Comparison of ENCODE assay signal across 1 cellular context in the genomic region with DNA sequence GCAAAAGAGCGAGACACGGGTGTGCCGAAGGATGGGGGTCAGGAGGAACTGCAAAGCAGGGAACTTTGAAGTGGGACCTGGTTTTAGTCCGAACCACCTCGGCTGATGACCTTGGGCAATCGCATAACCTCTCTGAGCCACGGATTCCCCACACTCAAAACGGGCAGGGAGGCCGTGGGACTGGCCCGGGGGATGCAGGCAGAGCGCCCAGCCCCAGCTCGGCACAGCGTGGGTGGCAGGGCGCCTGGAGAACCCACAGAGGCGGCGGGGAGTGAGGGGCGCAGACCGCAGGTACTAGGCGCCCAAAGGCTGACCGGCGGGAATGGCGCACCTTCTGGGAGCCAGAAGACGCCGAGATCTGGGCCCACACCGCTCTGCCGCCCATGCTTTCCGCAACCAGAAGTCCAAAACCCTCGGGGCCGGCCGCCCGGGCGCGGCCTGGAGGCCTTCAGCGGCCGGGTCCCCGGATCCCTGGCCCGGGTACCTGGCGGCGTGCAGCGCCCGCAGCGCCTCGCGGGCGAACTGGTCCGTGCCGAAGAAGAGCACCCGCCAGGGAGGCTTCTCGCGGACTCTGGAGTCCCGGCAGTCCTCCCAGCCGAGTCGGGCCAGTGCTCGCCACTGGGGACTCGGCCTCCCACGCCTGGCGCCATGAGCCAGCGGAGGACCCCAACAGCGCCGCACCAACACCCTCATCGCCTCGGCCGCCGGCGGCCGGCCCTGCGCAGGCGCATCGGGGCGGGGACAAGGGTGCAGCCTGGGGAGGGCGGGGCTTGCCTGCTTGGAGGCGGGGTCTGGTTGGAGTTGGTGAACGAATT.
TF ChIP-seq lines count a peak whose summit lies in the region.

A gene (minus strand): TSS at position 719 of the 815 bp plus-strand sequence. CDS start 26 bp downstream, at position 693.

TF ChIP-seq in GM12878, 131 proteins besides CTCF, POLR2A, EP300 and RAD21 (continued from another document):
- TF ChIP-seq, protein P1, sequence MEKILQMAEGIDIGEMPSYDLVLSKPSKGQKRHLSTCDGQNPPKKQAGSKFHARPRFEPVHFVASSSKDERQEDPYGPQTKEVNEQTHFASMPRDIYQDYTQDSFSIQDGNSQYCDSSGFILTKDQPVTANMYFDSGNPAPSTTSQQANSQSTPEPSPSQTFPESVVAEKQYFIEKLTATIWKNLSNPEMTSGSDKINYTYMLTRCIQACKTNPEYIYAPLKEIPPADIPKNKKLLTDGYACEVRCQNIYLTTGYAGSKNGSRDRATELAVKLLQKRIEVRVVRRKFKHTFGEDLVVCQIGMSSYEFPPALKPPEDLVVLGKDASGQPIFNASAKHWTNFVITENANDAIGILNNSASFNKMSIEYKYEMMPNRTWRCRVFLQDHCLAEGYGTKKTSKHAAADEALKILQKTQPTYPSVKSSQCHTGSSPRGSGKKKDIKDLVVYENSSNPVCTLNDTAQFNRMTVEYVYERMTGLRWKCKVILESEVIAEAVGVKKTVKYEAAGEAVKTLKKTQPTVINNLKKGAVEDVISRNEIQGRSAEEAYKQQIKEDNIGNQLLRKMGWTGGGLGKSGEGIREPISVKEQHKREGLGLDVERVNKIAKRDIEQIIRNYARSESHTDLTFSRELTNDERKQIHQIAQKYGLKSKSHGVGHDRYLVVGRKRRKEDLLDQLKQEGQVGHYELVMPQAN (conservative IDR thresholded peaks at IDR 0.05), result peak; percentile 85
- TF ChIP-seq RB1 (IDR thresholded peaks at IDR 0.05; ENCODE audit: borderline replicate concordance) (peak; percentile 78; the same call in 1 of the 2 replicates), YY1 (IDR thresholded peaks at IDR 0.05; ENCODE audit: low read depth, low read length) (peak; percentile 88), IKZF1 (conservative IDR thresholded peaks at IDR 0.05) (peak; percentile 80), RUNX3 (IDR thresholded peaks at IDR 0.05; ENCODE audit: low read length) (peak; percentile 35; the same call in 1 of the 2 replicates), LARP7 (IDR thresholded peaks at IDR 0.05) (peak; percentile 91), GATAD2B (conservative IDR thresholded peaks at IDR 0.05; ENCODE audit: low read depth) (peak; percentile 86), ASH2L (IDR thresholded peaks at IDR 0.05; ENCODE audit: borderline replicate concordance, low read depth) (peak; percentile 38; the same call in 1 of the 2 replicates), PAX5 (IDR thresholded peaks at IDR 0.05; ENCODE audit: borderline replicate concordance, low read depth, low read length) (0 out of 2 replicates have a peak, but pooled peaks have one; percentile 17), POLR2AphosphoS2 (IDR thresholded peaks at IDR 0.05; ENCODE audit: low read depth, low read length) (0 out of 2 replicates have a peak, but pooled peaks have one; percentile 60), TAF1 (IDR thresholded peaks at IDR 0.05; ENCODE audit: borderline replicate concordance, low read depth, low read length) (peak; percentile 61; the same call in 1 of the 2 replicates), TBL1XR1 (IDR thresholded peaks at IDR 0.05; ENCODE audit: low read depth, low read length) (no peak), HDAC2 (IDR thresholded peaks at IDR 0.05) (no peak), BHLHE40 (IDR thresholded peaks at IDR 0.05; ENCODE audit: borderline replicate concordance in 1 of 2, low read depth in 2 of 2, low read length in 1 of 2) (peak in 1 of 2 experiments; percentile 56; a peak in 2 of 4 replicates), MXI1 (IDR thresholded peaks at IDR 0.05; ENCODE audit: low read depth, low read length) (peak; percentile 64), DPF2 (IDR thresholded peaks at IDR 0.05) (peak; percentile 72), POLR2AphosphoS5 (IDR thresholded peaks at IDR 0.05; ENCODE audit: low read length) (peak; percentile 86), IKZF2 (IDR thresholded peaks at IDR 0.05) (no peak), BACH1 (IDR thresholded peaks at IDR 0.05; ENCODE audit: borderline replicate concordance) (peak; percentile 82), SREBF2 (IDR thresholded peaks at IDR 0.05; ENCODE audit: low read length) (no peak), POU2F2 (IDR thresholded peaks at IDR 0.05; ENCODE audit: borderline replicate concordance, low read depth, low read length) (0 out of 3 replicates have a peak, but pooled peaks have one; percentile 51), NR2F1 (conservative IDR thresholded peaks at IDR 0.05) (peak; percentile 66), EZH2 (IDR thresholded peaks at IDR 0.05; ENCODE audit: borderline replicate concordance, control insufficient read depth, low read depth, low read length) (no peak), SMARCA5 (IDR thresholded peaks at IDR 0.05) (peak; percentile 55; the same call in 1 of the 2 replicates), ZNF217 (IDR thresholded peaks at IDR 0.05) (peak; percentile 39; the same call in 1 of the 2 replicates), NFXL1 (IDR thresholded peaks at IDR 0.05; ENCODE audit: borderline replicate concordance) (peak; percentile 97), NRF1 (conservative IDR thresholded peaks at IDR 0.05; ENCODE audit: low read depth, low read length) (peak; percentile 85)
- TF ChIP-seq, protein P2, sequence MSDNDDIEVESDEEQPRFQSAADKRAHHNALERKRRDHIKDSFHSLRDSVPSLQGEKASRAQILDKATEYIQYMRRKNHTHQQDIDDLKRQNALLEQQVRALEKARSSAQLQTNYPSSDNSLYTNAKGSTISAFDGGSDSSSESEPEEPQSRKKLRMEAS (IDR thresholded peaks at IDR 0.05; ENCODE audit: low read depth, low read length), result peak; percentile 54; the same call in 1 of the 2 replicates
- TF ChIP-seq, protein P3, sequence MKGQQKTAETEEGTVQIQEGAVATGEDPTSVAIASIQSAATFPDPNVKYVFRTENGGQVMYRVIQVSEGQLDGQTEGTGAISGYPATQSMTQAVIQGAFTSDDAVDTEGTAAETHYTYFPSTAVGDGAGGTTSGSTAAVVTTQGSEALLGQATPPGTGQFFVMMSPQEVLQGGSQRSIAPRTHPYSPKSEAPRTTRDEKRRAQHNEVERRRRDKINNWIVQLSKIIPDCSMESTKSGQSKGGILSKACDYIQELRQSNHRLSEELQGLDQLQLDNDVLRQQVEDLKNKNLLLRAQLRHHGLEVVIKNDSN (IDR thresholded peaks at IDR 0.05; ENCODE audit: borderline replicate concordance, extremely low read length, insufficient read depth, low read depth, low read length), result no peak
